Comparison of ENCODE assay signal across 8 cellular contexts in genomic region chr20:3846378-3846739, GRCh38. TPM values are rescaled to one million over a fixed set of nuclear protein-coding genes. Genes with fewer than 3 reads are reported as not detected.
DNase-seq lines count a peak whose midpoint lies in the region; TF ChIP-seq lines count a peak whose summit lies in the region.

No MANE protein-coding gene starts in this region.

- H3K4me1 ChIP-seq in mesenchymal stem cell (ENCODE audit: control insufficient read depth, insufficient read depth, low read depth, low read length): peaks cover 18% of the 10 kb centered on the region

- H4K8ac ChIP-seq in mesenchymal stem cell (ENCODE audit: low read length): peak overlapping the region; percentile 95

- no peaks in the 10 kb centered on the region for H3K9me3 ChIP-seq in mesenchymal stem cell (ENCODE audit: control insufficient read depth, low read length)

- H3K18ac ChIP-seq in mesenchymal stem cell (ENCODE audit: low read depth in 1 of 2, low read length in 2 of 2): peak overlapping the region; percentile 60 to 90

- peak overlapping the region in 1 of 2 experiments; percentile 96 for H3K14ac ChIP-seq in mesenchymal stem cell (ENCODE audit: low read length in 2 of 2)

- no peak overlapping the region for H3K23ac ChIP-seq in mesenchymal stem cell (ENCODE audit: low read length in 2 of 2)

- no peak for DNase-seq in activated naive CD4-positive, alpha-beta T cell treated with anti-CD3 and anti-CD28 coated beads, Interleukin-2, amount 50 U/mL, for 16 hours
- DNase-seq in brain microvascular endothelial cell (no peak), mesenchymal stem cell (no peak), ureter (ENCODE audit: low spot score) (peak; percentile 91), mesenteric fat pad (ENCODE audit: low spot score) (no peak), NCI-H526 (lab: John Stamatoyannopoulos, UW) (no peak), NCI-H1092 (lab: John Stamatoyannopoulos, UW) (no peak)

- H2BK12ac ChIP-seq in mesenchymal stem cell (ENCODE audit: low read length in 2 of 2): peak overlapping the region; percentile 0 to 69

- in situ Hi-C loops in brain microvascular endothelial cell (cut with HindIII; ENCODE audit: low pct_ligation_motif_present, low sequenced_read_pairs): no loop called here

- peak overlapping the region; percentile 96 for H3K9ac ChIP-seq in mesenchymal stem cell (ENCODE audit: low read length)

- peak overlapping the region; percentile 83 to 90 for H3K4ac ChIP-seq in mesenchymal stem cell (ENCODE audit: low read depth in 1 of 2, low read length in 2 of 2)

- H4K91ac ChIP-seq in mesenchymal stem cell (ENCODE audit: low read length): peak overlapping the region; percentile 65

- H3K4me3 ChIP-seq in brain microvascular endothelial cell (ENCODE audit: low read depth, low read length) (peak overlapping the region; percentile 90), mesenchymal stem cell (ENCODE audit: insufficient read depth in 1 of 2, low read depth in 1 of 2, low read length in 2 of 2) (peak overlapping the region; percentile 90 to 95)

- no peaks in the 10 kb centered on the region for H3K9me3 Mint-ChIP-seq in activated naive CD4-positive, alpha-beta T cell treated with anti-CD3 and anti-CD28 coated beads, Interleukin-2, amount 50 U/mL, for 24 hours

- peaks cover 10% of the 10 kb centered on the region for H3K79me1 ChIP-seq in mesenchymal stem cell (replicated peaks; ENCODE audit: low read length, poor library complexity, severe bottlenecking)

- H3K27me3 ChIP-seq in brain microvascular endothelial cell (replicated peaks): no peaks in the 10 kb centered on the region
- no peaks in the 10 kb centered on the region for H3K27me3 ChIP-seq in mesenchymal stem cell (ENCODE audit: control insufficient read depth in 1 of 2, insufficient read depth in 1 of 2, low read length in 2 of 2)

- no peak for TF ChIP-seq CTCF in brain microvascular endothelial cell (IDR thresholded peaks at IDR 0.05; ENCODE audit: low read depth, low read length, missing control alignments)

- H3K27ac Mint-ChIP-seq in activated naive CD4-positive, alpha-beta T cell treated with anti-CD3 and anti-CD28 coated beads, Interleukin-2, amount 50 U/mL, for 24 hours: peak overlapping the region; percentile 72

- no peak overlapping the region for H2BK15ac ChIP-seq in mesenchymal stem cell (ENCODE audit: low read depth, poor library complexity, severe bottlenecking)

- no peaks in the 10 kb centered on the region for H3K27me3 Mint-ChIP-seq in activated naive CD4-positive, alpha-beta T cell treated with anti-CD3 and anti-CD28 coated beads, Interleukin-2, amount 50 U/mL, for 24 hours

- H2AK5ac ChIP-seq in mesenchymal stem cell (ENCODE audit: low read length, severe bottlenecking): peak overlapping the region; percentile 7

- peak overlapping the region; percentile 85 for H3K4me2 ChIP-seq in mesenchymal stem cell (ENCODE audit: low read length, poor library complexity, severe bottlenecking)

- H2AFZ ChIP-seq in mesenchymal stem cell (ENCODE audit: low read depth, low read length): peak overlapping the region; percentile 1

- H3K4me1 Mint-ChIP-seq in activated naive CD4-positive, alpha-beta T cell treated with anti-CD3 and anti-CD28 coated beads, Interleukin-2, amount 50 U/mL, for 24 hours: peaks cover 28% of the 10 kb centered on the region

- H3K36me3 ChIP-seq in brain microvascular endothelial cell (replicated peaks): no peaks in the 10 kb centered on the region
- peaks cover 5 to 13% of the 10 kb centered on the region in 2 experiments for H3K36me3 ChIP-seq in mesenchymal stem cell (ENCODE audit: control insufficient read depth in 1 of 2, insufficient read depth in 2 of 2, low read depth in 1 of 2, low read length in 2 of 2)

- H3K27ac ChIP-seq in brain microvascular endothelial cell (peak overlapping the region; percentile 2), mesenchymal stem cell (ENCODE audit: low read length, poor library complexity, severe bottlenecking) (peak overlapping the region; percentile 48)

- no peak overlapping the region for H2BK5ac ChIP-seq in mesenchymal stem cell (ENCODE audit: low read depth, low read length, poor library complexity, severe bottlenecking)

- peak overlapping the region; percentile 88 for H3K4me3 Mint-ChIP-seq in activated naive CD4-positive, alpha-beta T cell treated with anti-CD3 and anti-CD28 coated beads, Interleukin-2, amount 50 U/mL, for 24 hours

- H2BK120ac ChIP-seq in mesenchymal stem cell (ENCODE audit: low read depth, low read length): peak overlapping the region; percentile 29

- WGBS in mesenchymal stem cell: 2% methylated on average over 22 of the region's 22 CpGs

- no peaks in the 10 kb centered on the region for H3K36me3 Mint-ChIP-seq in activated naive CD4-positive, alpha-beta T cell treated with anti-CD3 and anti-CD28 coated beads, Interleukin-2, amount 50 U/mL, for 24 hours

RNA-seq across cellular contexts. Expression of gene MAVS, which starts 0.3 kb away (rescaled TPM):
- polyA plus RNA-seq in mesenchymal stem cell (2013, experiment 1 of 2): 22.4 TPM
- polyA plus RNA-seq in mesenchymal stem cell (2013, experiment 2 of 2): 21.0 TPM
- total RNA-seq in ureter: 49.2 TPM
- total RNA-seq in mesenteric fat pad: 43.5 TPM

RNA-seq across cellular contexts. Expression of gene AP5S1, which starts 26.0 kb away (rescaled TPM):
- 9.4 TPM for polyA plus RNA-seq in mesenchymal stem cell (2013, experiment 1 of 2)
- polyA plus RNA-seq in mesenchymal stem cell (2013, experiment 2 of 2): 9.5 TPM
- total RNA-seq in ureter (13.6 TPM), mesenteric fat pad (13.2 TPM)

RNA-seq across cellular contexts. Expression of gene PANK2, which starts 42.8 kb away (rescaled TPM):
- 21.4 TPM for polyA plus RNA-seq in mesenchymal stem cell (2013, experiment 1 of 2)
- polyA plus RNA-seq in mesenchymal stem cell (2013, experiment 2 of 2): 21.4 TPM
- 40.1 TPM for total RNA-seq in ureter
- 31.1 TPM for total RNA-seq in mesenteric fat pad

RNA-seq across cellular contexts. Expression of gene CDC25B, which starts 50.2 kb away (rescaled TPM):
- 97.9 TPM for polyA plus RNA-seq in mesenchymal stem cell (2013, experiment 1 of 2)
- polyA plus RNA-seq in mesenchymal stem cell (2013, experiment 2 of 2): 95.2 TPM
- total RNA-seq in ureter: 16.6 TPM
- total RNA-seq in mesenteric fat pad: 18.0 TPM

RNA-seq across cellular contexts. Expression of gene CENPB, which starts 59.8 kb away (rescaled TPM):
- polyA plus RNA-seq in mesenchymal stem cell (2013, experiment 1 of 2): 38.0 TPM
- 38.0 TPM for polyA plus RNA-seq in mesenchymal stem cell (2013, experiment 2 of 2)
- total RNA-seq in ureter (84.1 TPM), mesenteric fat pad (97.3 TPM)
